ENCODE assay signal across 8 cellular contexts in the genomic region with DNA sequence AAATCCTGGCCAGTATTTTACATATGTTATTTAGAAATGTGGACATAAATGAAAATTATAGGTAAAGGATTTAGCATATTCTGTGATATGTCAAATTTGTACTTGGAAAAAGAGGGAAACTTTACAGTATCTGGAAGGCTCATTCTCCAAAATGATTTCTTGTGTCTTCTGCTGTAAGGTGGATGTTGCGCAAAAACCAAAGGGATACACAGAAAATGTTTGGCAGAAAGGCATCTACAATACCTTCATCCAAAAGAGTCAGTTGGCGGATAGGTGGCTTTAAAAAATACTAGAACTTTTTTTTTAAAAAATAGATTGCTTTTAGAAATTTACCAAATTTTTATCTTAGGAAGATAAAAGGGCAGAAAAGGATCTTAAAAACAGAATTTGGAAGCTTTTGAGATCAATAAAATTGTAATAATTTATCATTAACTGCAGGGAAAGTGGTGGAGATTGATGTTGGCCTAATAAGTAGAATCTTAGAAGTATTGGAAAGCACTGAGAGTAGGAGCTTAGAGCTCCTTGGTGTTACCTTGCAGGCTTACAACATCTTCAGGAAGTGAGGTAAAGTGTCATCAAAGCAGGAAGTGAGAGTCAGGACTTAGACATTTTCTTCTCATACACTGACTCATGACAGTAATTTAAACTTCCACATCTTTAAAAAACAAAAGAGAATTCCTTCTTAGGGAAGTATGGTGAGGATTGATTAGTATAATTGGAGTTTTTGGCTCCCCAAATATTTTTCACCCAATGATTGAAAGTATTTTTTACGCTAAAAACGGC. TPM values are rescaled to one million over a fixed set of nuclear protein-coding genes. Genes with fewer than 3 reads are reported as not detected.
DNase-seq lines count a peak whose midpoint lies in the region; ATAC-seq and TF ChIP-seq lines count a peak whose summit lies in the region.

No MANE protein-coding gene starts in this region.

- H3K4me3 ChIP-seq in spleen = peak overlapping the region; percentile 46 to 86 (median 62)

- 75 to 89% (median 80%) methylated on average over 4 of the region's 4 CpGs for WGBS in spleen, 5 donors

- H3K4me1 ChIP-seq in spleen = peaks cover 29 to 87% (median 79%) of the 10 kb centered on the region in 6 donors

- no peak for DNase-seq in activated naive CD4-positive, alpha-beta T cell treated with anti-CD3 and anti-CD28 coated beads, Interleukin-2, amount 50 U/mL, for 16 hours
- DNase-seq in RKO (ENCODE audit: low spot score) (peak; percentile 99), endothelial cell (ENCODE audit: low spot score) (no peak), spleen (no peak), iPS-NIHi7 (ENCODE audit: extremely low spot score) (no peak), NCI-H748 treated with DMSO at 0.1 percent for 48 hours (lab: John Stamatoyannopoulos, UW) (no peak)

- no peaks in the 10 kb centered on the region for H3K9me3 Mint-ChIP-seq in activated naive CD4-positive, alpha-beta T cell treated with anti-CD3 and anti-CD28 coated beads, Interleukin-2, amount 50 U/mL, for 24 hours
- H3K9me3 Mint-ChIP-seq in endothelial cell (ENCODE audit: unreplicated experiment) = no peaks in the 10 kb centered on the region

- peaks cover 54% of the 10 kb centered on the region for H3K4me1 Mint-ChIP-seq in activated naive CD4-positive, alpha-beta T cell treated with anti-CD3 and anti-CD28 coated beads, Interleukin-2, amount 50 U/mL, for 24 hours
- peaks cover 27% of the 10 kb centered on the region for H3K4me1 Mint-ChIP-seq in endothelial cell (ENCODE audit: unreplicated experiment)

- peak in 2 of 3 donors; percentile 3 to 13 for TF ChIP-seq POLR2A in spleen (IDR thresholded peaks at IDR 0.05)

- peaks cover 24% of the 10 kb centered on the region for H3K36me3 Mint-ChIP-seq in activated naive CD4-positive, alpha-beta T cell treated with anti-CD3 and anti-CD28 coated beads, Interleukin-2, amount 50 U/mL, for 24 hours
- H3K36me3 Mint-ChIP-seq in endothelial cell (ENCODE audit: low read depth, unreplicated experiment) = peaks cover 4% of the 10 kb centered on the region

- intact Hi-C loops in spleen (cut with DNase I; ENCODE audit: low total_unique reads) = loop anchor here (10.0 kb wide), 1 partner anchor 55 kb away; no protein-coding TSS in a partner anchor

- H3K9me3 ChIP-seq in spleen = no peaks in the 10 kb centered on the region

- peak overlapping the region; percentile 97 for H3K27ac Mint-ChIP-seq in activated naive CD4-positive, alpha-beta T cell treated with anti-CD3 and anti-CD28 coated beads, Interleukin-2, amount 50 U/mL, for 24 hours
- peak overlapping the region; percentile 72 for H3K27ac Mint-ChIP-seq in endothelial cell (ENCODE audit: unreplicated experiment)

- peak; percentile 33 for ATAC-seq in HG03060 (IDR thresholded peaks at IDR 0.05; ENCODE audit: low read depth, unreplicated experiment)

- no peaks in the 10 kb centered on the region for H3K27me3 Mint-ChIP-seq in activated naive CD4-positive, alpha-beta T cell treated with anti-CD3 and anti-CD28 coated beads, Interleukin-2, amount 50 U/mL, for 24 hours
- peaks cover 14% of the 10 kb centered on the region for H3K27me3 Mint-ChIP-seq in endothelial cell (ENCODE audit: unreplicated experiment)

- no peaks in the 10 kb centered on the region for H3K27me3 ChIP-seq in spleen (replicated peaks in 1 of 7)

- TF ChIP-seq CTCF in endothelial cell (IDR thresholded peaks at IDR 0.05; ENCODE audit: unreplicated experiment) = no peak
- TF ChIP-seq CTCF in spleen (IDR thresholded peaks at IDR 0.05 in 8 of 11, conservative IDR thresholded peaks at IDR 0.05 in 3 of 11) = no peak

- H3K36me3 ChIP-seq in spleen = peaks cover 0 to 40% (median 34%) of the 10 kb centered on the region in 6 donors

- peak overlapping the region; percentile 92 for H3K4me3 Mint-ChIP-seq in activated naive CD4-positive, alpha-beta T cell treated with anti-CD3 and anti-CD28 coated beads, Interleukin-2, amount 50 U/mL, for 24 hours
- peak overlapping the region; percentile 56 for H3K4me3 Mint-ChIP-seq in endothelial cell (ENCODE audit: unreplicated experiment)

- peak overlapping the region; percentile 93 to 99 (median 98) for H3K27ac ChIP-seq in spleen

RNA-seq across cellular contexts. Expression of a gene that starts 2.1 kb away (rescaled TPM):
- 20.5 TPM for total RNA-seq in endothelial cell (ENCODE audit: unreplicated experiment)
- total RNA-seq in spleen = 100 to 1,000 TPM; 150 to 292 (median 192) TPM
- 10 to 100 TPM; 33.0 to 59.4 (median 46.5) TPM for polyA plus RNA-seq in spleen
